8 cellular contexts compared by ENCODE assay signal in the genomic region with DNA sequence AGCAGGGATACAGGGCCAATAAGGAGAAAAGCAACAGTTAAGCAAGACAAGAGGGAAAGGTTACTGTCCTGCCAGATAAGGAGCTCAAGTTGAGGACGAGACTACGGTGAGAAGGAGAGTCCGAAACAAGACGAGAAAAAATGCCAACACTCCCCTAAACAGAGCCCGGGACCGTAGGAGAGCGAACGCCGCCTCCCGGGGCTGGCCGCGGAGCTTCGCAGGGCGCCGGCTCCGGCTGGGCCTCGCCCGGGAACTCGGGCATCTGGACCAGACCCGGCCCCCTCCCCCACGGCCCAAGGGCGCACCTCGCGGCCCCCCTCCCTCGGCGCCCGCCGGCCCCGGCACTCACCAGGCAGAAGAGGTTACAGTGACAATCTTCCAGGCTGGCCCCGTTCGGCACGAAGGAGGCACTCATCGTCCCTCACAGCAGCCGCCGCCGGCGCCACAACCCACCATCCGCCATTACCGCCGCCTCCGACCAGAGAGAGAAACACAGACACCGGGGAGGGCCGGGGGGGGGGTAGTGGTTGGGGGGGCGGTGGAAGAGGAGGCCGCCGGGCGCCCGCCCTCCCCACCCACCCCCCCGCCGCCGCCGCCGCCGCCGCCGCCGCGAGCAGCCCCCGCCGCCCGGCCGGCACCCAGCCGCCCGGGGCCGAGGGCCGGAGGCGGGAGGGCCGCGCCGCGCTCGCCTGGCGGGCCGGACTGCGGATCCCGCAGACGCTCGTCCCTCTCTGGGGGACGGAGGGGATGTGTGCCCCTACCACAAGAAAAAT. TPM values are rescaled to one million over a fixed set of nuclear protein-coding genes. Genes with fewer than 3 reads are reported as not detected.
DNase-seq lines count a peak whose midpoint lies in the region; TF ChIP-seq lines count a peak whose summit lies in the region.

A gene with protein sequence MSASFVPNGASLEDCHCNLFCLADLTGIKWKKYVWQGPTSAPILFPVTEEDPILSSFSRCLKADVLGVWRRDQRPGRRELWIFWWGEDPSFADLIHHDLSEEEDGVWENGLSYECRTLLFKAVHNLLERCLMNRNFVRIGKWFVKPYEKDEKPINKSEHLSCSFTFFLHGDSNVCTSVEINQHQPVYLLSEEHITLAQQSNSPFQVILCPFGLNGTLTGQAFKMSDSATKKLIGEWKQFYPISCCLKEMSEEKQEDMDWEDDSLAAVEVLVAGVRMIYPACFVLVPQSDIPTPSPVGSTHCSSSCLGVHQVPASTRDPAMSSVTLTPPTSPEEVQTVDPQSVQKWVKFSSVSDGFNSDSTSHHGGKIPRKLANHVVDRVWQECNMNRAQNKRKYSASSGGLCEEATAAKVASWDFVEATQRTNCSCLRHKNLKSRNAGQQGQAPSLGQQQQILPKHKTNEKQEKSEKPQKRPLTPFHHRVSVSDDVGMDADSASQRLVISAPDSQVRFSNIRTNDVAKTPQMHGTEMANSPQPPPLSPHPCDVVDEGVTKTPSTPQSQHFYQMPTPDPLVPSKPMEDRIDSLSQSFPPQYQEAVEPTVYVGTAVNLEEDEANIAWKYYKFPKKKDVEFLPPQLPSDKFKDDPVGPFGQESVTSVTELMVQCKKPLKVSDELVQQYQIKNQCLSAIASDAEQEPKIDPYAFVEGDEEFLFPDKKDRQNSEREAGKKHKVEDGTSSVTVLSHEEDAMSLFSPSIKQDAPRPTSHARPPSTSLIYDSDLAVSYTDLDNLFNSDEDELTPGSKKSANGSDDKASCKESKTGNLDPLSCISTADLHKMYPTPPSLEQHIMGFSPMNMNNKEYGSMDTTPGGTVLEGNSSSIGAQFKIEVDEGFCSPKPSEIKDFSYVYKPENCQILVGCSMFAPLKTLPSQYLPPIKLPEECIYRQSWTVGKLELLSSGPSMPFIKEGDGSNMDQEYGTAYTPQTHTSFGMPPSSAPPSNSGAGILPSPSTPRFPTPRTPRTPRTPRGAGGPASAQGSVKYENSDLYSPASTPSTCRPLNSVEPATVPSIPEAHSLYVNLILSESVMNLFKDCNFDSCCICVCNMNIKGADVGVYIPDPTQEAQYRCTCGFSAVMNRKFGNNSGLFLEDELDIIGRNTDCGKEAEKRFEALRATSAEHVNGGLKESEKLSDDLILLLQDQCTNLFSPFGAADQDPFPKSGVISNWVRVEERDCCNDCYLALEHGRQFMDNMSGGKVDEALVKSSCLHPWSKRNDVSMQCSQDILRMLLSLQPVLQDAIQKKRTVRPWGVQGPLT (N-terminal part only) (minus strand): TSS at position 488 of the 773 bp plus-strand sequence. CDS start 73 bp downstream, at position 415.

- H3K4me3 ChIP-seq in HFF-Myc (replicated peaks; ENCODE audit: low read depth, low read length) (peak within 1 kb of the TSS; percentile 96), NT2/D1 (ENCODE audit: insufficient read length, low read depth) (peak within 1 kb of the TSS; percentile 93), mucosa of rectum (ENCODE audit: low read length in 2 of 2) (peak within 1 kb of the TSS; percentile 99 to 100)

- DNase-seq in G401 (ENCODE audit: low spot score), result peak; percentile 30
- no peak for DNase-seq in HFF-Myc (ENCODE audit: extremely low read depth, low read depth)
- no peak for DNase-seq in NT2/D1 (ENCODE audit: low read depth, low spot score)
- DNase-seq in activated T-cell treated with anti-CD3 and anti-CD28 coated beads for 48 hours (ENCODE audit: low read depth), result peak; percentile 45
- no peak for DNase-seq in epithelial cell of prostate (ENCODE audit: low read depth, low spot score)
- peak; percentile 27 to 29 for DNase-seq in stimulated activated CD8-positive, alpha-beta memory T cell treated with anti-CD3 and anti-CD28 coated beads, Interleukin-4, amount 100 ng/mL, for 4 hours (ENCODE audit: low read depth in 2 of 2, low spot score in 1 of 2)
- no peak for DNase-seq in middle frontal gyrus (ENCODE audit: extremely low spot score, low spot score)

- H3K9me3 ChIP-seq in NT2/D1 (ENCODE audit: insufficient read depth, low read length) (no peaks in the 10 kb centered on the region), mucosa of rectum (ENCODE audit: control insufficient read depth in 2 of 2, low read length in 2 of 2) (no peaks in the 10 kb centered on the region)

- TF ChIP-seq CTCF in HFF-Myc (IDR thresholded peaks at IDR 0.05; ENCODE audit: low read depth, low read length, missing control alignments), result no peak

- H3K9ac ChIP-seq in NT2/D1 (ENCODE audit: insufficient read length, low read depth) (peak within 1 kb of the TSS; percentile 99), mucosa of rectum (ENCODE audit: low read depth in 1 of 2, low read length in 2 of 2) (peak within 1 kb of the TSS; percentile 99 to 100)

- H3K27ac ChIP-seq in epithelial cell of prostate (peak within 1 kb of the TSS; percentile 94), mucosa of rectum (ENCODE audit: low read depth in 2 of 2, low read length in 2 of 2) (peak within 1 kb of the TSS; percentile 96 to 99)

- H3K4me1 ChIP-seq in NT2/D1 (ENCODE audit: insufficient read depth, insufficient read length) (no peaks in the 10 kb centered on the region), mucosa of rectum (ENCODE audit: control insufficient read depth in 2 of 2, insufficient read depth in 2 of 2, low read length in 2 of 2) (peaks cover 10 to 24% of the 10 kb centered on the region in 2 donors)

- H3K36me3 ChIP-seq in NT2/D1 (ENCODE audit: insufficient read depth, insufficient read length, low read length) (peaks cover 37% of the 10 kb centered on the region), mucosa of rectum (ENCODE audit: control insufficient read depth in 2 of 2, insufficient read depth in 2 of 2, low read length in 2 of 2) (peaks cover 6 to 10% of the 10 kb centered on the region in 2 donors)

- H3K27me3 ChIP-seq in NT2/D1 (ENCODE audit: insufficient read depth, insufficient read length) (peaks cover 6% of the 10 kb centered on the region), mucosa of rectum (ENCODE audit: control insufficient read depth in 2 of 2, insufficient read depth in 2 of 2, low read length in 2 of 2) (no peaks in the 10 kb centered on the region)

- in situ Hi-C loops in G401 (cut with HindIII; ENCODE audit: low sequenced_read_pairs), result no loop called here

RNA-seq across cellular contexts. Expression of the gene that starts here (rescaled TPM):
- total RNA-seq in G401 (2014; rRNA removed; shearing (Covaris generic)), result 9.5 and 14.8 TPM in 2 replicates

Comparison
In these comparisons a context has a peak if more than half of its experiments do, and no peak if none do; other contexts are left out.
1. DNase-seq: peak in G401 (single experiment), activated T-cell treated with anti-CD3 and anti-CD28 coated beads for 48 hours (single experiment) and stimulated activated CD8-positive, alpha-beta memory T cell treated with anti-CD3 and anti-CD28 coated beads, Interleukin-4, amount 100 ng/mL, for 4 hours (2 of 2); none in HFF-Myc (single experiment), NT2/D1 (single experiment), epithelial cell of prostate (single experiment) and middle frontal gyrus (single experiment).
2. Peak in every context shown above with its lines, with median percentiles within 50 percentile points of each other: H3K4me3 ChIP-seq.